ENCODE assay signal across 9 cellular contexts in genomic region chr7:157357129-157358040, GRCh38. TPM values are rescaled to one million over a fixed set of nuclear protein-coding genes. Genes with fewer than 3 reads are reported as not detected.
DNase-seq lines count a peak whose midpoint lies in the region; ATAC-seq and TF ChIP-seq lines count a peak whose summit lies in the region.
"Had no signal": no experiment of that assay in that cellular context is flagged by ENCODE, and none has a peak within 500 bp of the region (broad histone marks: within the 10 kb centered on the region; RNA-seq: fewer than 3 reads in every experiment).

No MANE protein-coding gene starts in this region.

- H3K27ac ChIP-seq in BLaER1 treated with 17β-estradiol and CSF1 and Interleukin-3, amounts not matched to agents 10 nM and 100 nM: peak overlapping the region in 3 of 11 experiments; percentile 20 to 36 (median 32); a peak in 3 of 22 replicates
- H3K27ac ChIP-seq in body of pancreas: no peak overlapping the region
- H3K27ac ChIP-seq: upper lobe of left lung had no signal

- CTCF ChIA-PET in Calu3 (lab: Charles Lee): no interaction called here

- no peak for DNase-seq in activated naive CD8-positive, alpha-beta T cell treated with anti-CD3 and anti-CD28 coated beads for 36 hours
- DNase-seq in midbrain (lab: John Stamatoyannopoulos, UW) (no peak), body of pancreas (no peak), NCI-H2171 (lab: John Stamatoyannopoulos, UW) (no peak), Calu3 (no peak)

- H3K4me2 ChIP-seq in BLaER1 treated with 17β-estradiol and CSF1 and Interleukin-3, amounts not matched to agents 10 nM and 100 nM: peak overlapping the region; percentile 33 to 61 (median 45); a peak in 21 of 22 replicates

- TF ChIP-seq CTCF in body of pancreas (IDR thresholded peaks at IDR 0.05) (no peak), Calu3 (IDR thresholded peaks at IDR 0.05; ENCODE audit: unreplicated experiment) (no peak)

- no peak for TF ChIP-seq POLR2A in body of pancreas (IDR thresholded peaks at IDR 0.05)

- H3K36me3 ChIP-seq in BLaER1 treated with 17β-estradiol and CSF1 and Interleukin-3, amounts not matched to agents 10 nM and 100 nM: peaks cover 59 to 98% (median 87%) of the 10 kb centered on the region in 11 experiments
- H3K36me3 ChIP-seq in body of pancreas (replicated peaks in 1 of 2; ENCODE audit: insufficient read depth in 1 of 2, low read depth in 2 of 2): no peaks in the 10 kb centered on the region

- ATAC-seq in GM19023 (IDR thresholded peaks at IDR 0.05; ENCODE audit: unreplicated experiment): peak; percentile 89
- peak; percentile 73 for ATAC-seq in HG03025 (IDR thresholded peaks at IDR 0.05; ENCODE audit: low FRiP score, unreplicated experiment)
- ATAC-seq in body of pancreas: no peak

- peaks cover 40 to 61% (median 56%) of the 10 kb centered on the region in 10 experiments for H3K4me1 ChIP-seq in BLaER1 treated with 17β-estradiol and CSF1 and Interleukin-3, amounts not matched to agents 10 nM and 100 nM
- peaks cover 47% of the 10 kb centered on the region for H3K4me1 ChIP-seq in body of pancreas

- no peaks in the 10 kb centered on the region for H3K27me3 Mint-ChIP-seq in activated naive CD8-positive, alpha-beta T cell treated with anti-CD3 and anti-CD28 coated beads for 36 hours
- H3K27me3 Mint-ChIP-seq in Calu3 (ENCODE audit: unreplicated experiment): no peaks in the 10 kb centered on the region

- H3K9me3 ChIP-seq in BLaER1 treated with 17β-estradiol and CSF1 and Interleukin-3, amounts not matched to agents 10 nM and 100 nM (replicated peaks in 1 of 11): peaks cover 0 to 12% (median 0%) of the 10 kb centered on the region in 11 experiments; a peak in 3 of 22 replicates
- H3K9me3 ChIP-seq in body of pancreas: no peaks in the 10 kb centered on the region
- H3K9me3 ChIP-seq: upper lobe of left lung had no signal

- H3K9ac ChIP-seq in BLaER1 treated with 17β-estradiol and CSF1 and Interleukin-3, amounts not matched to agents 10 nM and 100 nM: no peak overlapping the region

- no peak overlapping the region for H3K4me3 ChIP-seq in BLaER1 treated with 17β-estradiol and CSF1 and Interleukin-3, amounts not matched to agents 10 nM and 100 nM
- no peak overlapping the region for H3K4me3 ChIP-seq in body of pancreas
- H3K4me3 ChIP-seq: upper lobe of left lung had no signal

- H3K27me3 ChIP-seq in BLaER1 treated with 17β-estradiol and CSF1 and Interleukin-3, amounts not matched to agents 10 nM and 100 nM: no peaks in the 10 kb centered on the region
- no peaks in the 10 kb centered on the region for H3K27me3 ChIP-seq in body of pancreas
- H3K27me3 ChIP-seq: upper lobe of left lung had no signal

- no peaks in the 10 kb centered on the region for H3K9me3 Mint-ChIP-seq in activated naive CD8-positive, alpha-beta T cell treated with anti-CD3 and anti-CD28 coated beads for 36 hours
- no peaks in the 10 kb centered on the region for H3K9me3 Mint-ChIP-seq in Calu3 (ENCODE audit: low read depth, unreplicated experiment)

- H3K4me1 Mint-ChIP-seq in activated naive CD8-positive, alpha-beta T cell treated with anti-CD3 and anti-CD28 coated beads for 36 hours: peaks cover 55% of the 10 kb centered on the region
- H3K4me1 Mint-ChIP-seq in Calu3 (ENCODE audit: low read depth, unreplicated experiment): peaks cover 37% of the 10 kb centered on the region

- H3K27ac Mint-ChIP-seq in activated naive CD8-positive, alpha-beta T cell treated with anti-CD3 and anti-CD28 coated beads for 36 hours: peak overlapping the region; percentile 65
- no peak overlapping the region for H3K27ac Mint-ChIP-seq in Calu3 (ENCODE audit: unreplicated experiment)

- H4K20me1 ChIP-seq in BLaER1 treated with 17β-estradiol and CSF1 and Interleukin-3, amounts not matched to agents 10 nM and 100 nM: peaks cover 100% of the 10 kb centered on the region in 11 experiments

- no TSS peak for BruUV-seq in Calu3 (replicated peaks; lab: Mats Ljungman, UMichigan)

- H3K4me3 Mint-ChIP-seq in activated naive CD8-positive, alpha-beta T cell treated with anti-CD3 and anti-CD28 coated beads for 36 hours: no peak overlapping the region
- no peak overlapping the region for H3K4me3 Mint-ChIP-seq in Calu3 (ENCODE audit: low read depth, unreplicated experiment)

- intact Hi-C loops in body of pancreas (cut with DNase I) (no loop called here), Calu3 (cut with micrococcal nuclease; ENCODE audit: unreplicated experiment) (no loop called here)

- H3K36me3 Mint-ChIP-seq in activated naive CD8-positive, alpha-beta T cell treated with anti-CD3 and anti-CD28 coated beads for 36 hours: peaks cover 27% of the 10 kb centered on the region
- H3K36me3 Mint-ChIP-seq in Calu3 (ENCODE audit: insufficient read depth, unreplicated experiment): peaks cover 44% of the 10 kb centered on the region

- WGBS in body of pancreas, 2 donors: 88 to 90% methylated on average over 15 to 16 of the region's 24 CpGs

RNA-seq across cellular contexts. Expression of gene DNAJB6, which starts 20.6 kb away (rescaled TPM):
- 10 to 100 TPM; 77.5 to 78.0 TPM for total RNA-seq in activated naive CD8-positive, alpha-beta T cell treated with anti-CD3 and anti-CD28 coated beads for 36 hours
- 10 to 100 TPM; 26.5 to 32.0 TPM for total RNA-seq in body of pancreas
- 118 and 137 TPM in 2 replicates for total RNA-seq in Calu3 (2022)
